Comparison of ENCODE assay signal across 27 cellular contexts in the genomic region with DNA sequence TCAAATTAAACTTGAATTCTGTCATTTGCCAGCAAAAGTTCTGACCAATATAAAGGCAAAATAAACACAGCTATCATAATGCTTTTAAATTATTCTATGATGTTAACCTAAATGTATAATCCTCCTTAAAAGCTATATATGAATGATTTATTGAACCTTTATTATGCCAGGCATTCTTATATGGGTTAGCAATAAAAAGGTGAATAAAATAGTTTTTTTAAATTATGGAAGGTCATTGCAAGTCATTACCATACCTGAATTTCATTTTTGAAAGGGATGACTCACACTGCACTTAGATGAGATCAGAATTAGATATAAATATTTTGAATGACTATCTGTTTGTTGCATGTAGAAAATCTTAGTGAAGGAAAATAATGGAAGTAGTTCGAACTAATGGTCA.
A peak's percentile ranks its signal among the peaks of the same experiment; 100 is the strongest.
DNase-seq lines count a peak whose midpoint lies in the region; ATAC-seq, FAIRE-seq and TF ChIP-seq lines count a peak whose summit lies in the region.
"Had no signal": no experiment of that assay in that cellular context is flagged by ENCODE, and none has a peak within 500 bp of the region (broad histone marks: within the 10 kb centered on the region; RNA-seq: fewer than 3 reads in every experiment).

No MANE protein-coding gene starts in this region.

- H3K4me3 ChIP-seq in SK-N-SH (ENCODE audit: low read depth in 2 of 2, low read length in 1 of 2) = no peak overlapping the region
- H3K4me3 ChIP-seq in bronchial epithelial cell (ENCODE audit: low read depth, low read length) = no peak overlapping the region
- H3K4me3 ChIP-seq: A549, BLaER1 had no signal

- ATAC-seq in SK-N-SH treated with all-trans-retinoic acid at 6 μM for 48 hours (no peak), foreskin keratinocyte (peak; percentile 59), HG03460 (IDR thresholded peaks at IDR 0.05; ENCODE audit: unreplicated experiment) (no peak), HG03025 (IDR thresholded peaks at IDR 0.05; ENCODE audit: low FRiP score, unreplicated experiment) (no peak)
- ATAC-seq: A549 had no signal

- no peaks in the 10 kb centered on the region for H3F3A ChIP-seq in SK-N-SH (replicated peaks; ENCODE audit: insufficient read depth)

- H3K4me1 ChIP-seq in SK-N-SH (ENCODE audit: control insufficient read depth in 1 of 2, insufficient read depth in 2 of 2, low read depth in 1 of 2, low read length in 1 of 2) = no peaks in the 10 kb centered on the region; a peak in 1 of 4 replicates
- H3K4me1 ChIP-seq in foreskin keratinocyte = peaks cover 8% of the 10 kb centered on the region
- H3K4me1 ChIP-seq: A549, BE2C, BLaER1 had no signal

- no peaks in the 10 kb centered on the region for H3K79me2 ChIP-seq in SK-N-SH (ENCODE audit: insufficient read depth)

- H3K27me3 ChIP-seq in SK-N-SH (ENCODE audit: insufficient read depth) (no peaks in the 10 kb centered on the region), bronchial epithelial cell (ENCODE audit: control insufficient read depth, insufficient read depth, low read length) (no peaks in the 10 kb centered on the region), foreskin keratinocyte (no peaks in the 10 kb centered on the region)
- H3K27me3 ChIP-seq: BE2C, BLaER1 had no signal

- no peak for TF ChIP-seq EP300 in SK-N-SH (IDR thresholded peaks at IDR 0.05; ENCODE audit: borderline replicate concordance in 1 of 2, low read depth in 1 of 2, low read length in 1 of 2)

- H2AFZ ChIP-seq in SK-N-SH (ENCODE audit: low read depth) = no peak overlapping the region

- H3K4me2 ChIP-seq in SK-N-SH = no peak overlapping the region
- H3K4me2 ChIP-seq: A549, BLaER1 had no signal

- H3K36me3 ChIP-seq in SK-N-SH (replicated peaks in 1 of 2; ENCODE audit: control insufficient read depth in 1 of 2, insufficient read depth in 2 of 2, low read length in 1 of 2) (no peaks in the 10 kb centered on the region), bronchial epithelial cell (ENCODE audit: control insufficient read depth, insufficient read depth, low read length) (no peaks in the 10 kb centered on the region)
- H3K36me3 ChIP-seq: BE2C, BLaER1 had no signal

- no peak for TF ChIP-seq CTCF in SK-N-SH (IDR thresholded peaks at IDR 0.05)
- TF ChIP-seq CTCF in RWPE1 (conservative IDR thresholded peaks at IDR 0.05; ENCODE audit: low read depth) = no peak
- TF ChIP-seq CTCF in bronchial epithelial cell (IDR thresholded peaks at IDR 0.05; ENCODE audit: insufficient read depth, low read length, severe bottlenecking) = no peak
- TF ChIP-seq CTCF in foreskin keratinocyte (conservative IDR thresholded peaks at IDR 0.05) = no peak

- no peak for FAIRE-seq in bronchial epithelial cell (lab: Jason Lieb, UNC)
- FAIRE-seq: A549, G401.6, GM12891, GM19239 had no signal

- POLR2A ChIA-PET in SK-N-SH (lab: Yijun Ruan, JAX) = no interaction called here
- POLR2A ChIA-PET in RWPE1 (lab: Yijun Ruan, JAX; ENCODE audit: low non-redundant PET) = no interaction called here

- H3K9me2 ChIP-seq in SK-N-SH = no peaks in the 10 kb centered on the region

- no peaks in the 10 kb centered on the region for H4K20me1 ChIP-seq in SK-N-SH (ENCODE audit: insufficient read depth)
- H4K20me1 ChIP-seq: BLaER1 had no signal

- TF ChIP-seq RAD21 in SK-N-SH (IDR thresholded peaks at IDR 0.05; ENCODE audit: low read length) = no peak

- DNase-seq in SK-N-SH (no peak), RWPE1 (ENCODE audit: low spot score) (peak; percentile 2), bronchial epithelial cell (ENCODE audit: low read depth) (peak; percentile 24), foreskin keratinocyte (peak in 1 of 2 donors; percentile 47), NCI-H128 (lab: John Stamatoyannopoulos, UW; ENCODE audit: unreplicated experiment) (no peak)
- DNase-seq: BE2C; C1 segment of cervical spinal cord; CD4-positive, alpha-beta memory T cell; CD4-positive, CD25-positive, alpha-beta regulatory T cell; CD8-positive, alpha-beta memory T cell; COR-L47; DMS 273 treated with DMSO at 0.1 percent for 48 hours; DMS153; DMS53; DMS79; DND-41; EL; GF-D8 had no signal

- H3K27ac ChIP-seq in SK-N-SH (ENCODE audit: low read depth in 2 of 2, low read length in 1 of 2) = no peak overlapping the region
- H3K27ac ChIP-seq in RWPE1 = no peak overlapping the region
- H3K27ac ChIP-seq in foreskin keratinocyte = no peak overlapping the region
- H3K27ac ChIP-seq: 22Rv1, A549, BLaER1 had no signal

- WGBS in SK-N-SH (ENCODE audit: low lambda C conversion rate) = 56% methylated on average over 1 of the region's 1 CpG

- CTCF ChIA-PET in SK-N-SH (lab: Yijun Ruan, JAX) = no interaction called here
- CTCF ChIA-PET in RWPE1 (lab: Yijun Ruan, JAX) = interaction anchor here (0.6 kb wide), 1 partner anchor 217 kb away, joined by 3 read pairs; no protein-coding TSS in a partner anchor

- no peaks in the 10 kb centered on the region for H3K9me3 ChIP-seq in SK-N-SH
- H3K9me3 ChIP-seq: A549, BE2C, BLaER1 had no signal

- no peak overlapping the region for H3K9ac ChIP-seq in SK-N-SH
- H3K9ac ChIP-seq: BLaER1 had no signal

TF ChIP-seq in SK-N-SH treated with all-trans-retinoic acid at 6 μM for 48 hours, 23 proteins besides CTCF, POLR2A, EP300 and RAD21:
- TF ChIP-seq ISL1 (CRISPR knock-in tag; IDR thresholded peaks at IDR 0.05) (peak; percentile 95), ZFP3 (CRISPR knock-in tag; IDR thresholded peaks at IDR 0.05) (no peak)
- TF ChIP-seq, protein P1, sequence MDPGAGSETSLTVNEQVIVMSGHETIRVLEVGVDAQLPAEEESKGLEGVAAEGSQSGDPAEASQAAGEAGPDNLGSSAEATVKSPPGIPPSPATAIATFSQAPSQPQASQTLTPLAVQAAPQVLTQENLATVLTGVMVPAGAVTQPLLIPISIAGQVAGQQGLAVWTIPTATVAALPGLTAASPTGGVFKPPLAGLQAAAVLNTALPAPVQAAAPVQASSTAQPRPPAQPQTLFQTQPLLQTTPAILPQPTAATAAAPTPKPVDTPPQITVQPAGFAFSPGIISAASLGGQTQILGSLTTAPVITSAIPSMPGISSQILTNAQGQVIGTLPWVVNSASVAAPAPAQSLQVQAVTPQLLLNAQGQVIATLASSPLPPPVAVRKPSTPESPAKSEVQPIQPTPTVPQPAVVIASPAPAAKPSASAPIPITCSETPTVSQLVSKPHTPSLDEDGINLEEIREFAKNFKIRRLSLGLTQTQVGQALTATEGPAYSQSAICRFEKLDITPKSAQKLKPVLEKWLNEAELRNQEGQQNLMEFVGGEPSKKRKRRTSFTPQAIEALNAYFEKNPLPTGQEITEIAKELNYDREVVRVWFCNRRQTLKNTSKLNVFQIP (CRISPR knock-in tag; IDR thresholded peaks at IDR 0.05; ENCODE audit: borderline replicate concordance, low read depth) = no peak
- TF ChIP-seq, protein P2, sequence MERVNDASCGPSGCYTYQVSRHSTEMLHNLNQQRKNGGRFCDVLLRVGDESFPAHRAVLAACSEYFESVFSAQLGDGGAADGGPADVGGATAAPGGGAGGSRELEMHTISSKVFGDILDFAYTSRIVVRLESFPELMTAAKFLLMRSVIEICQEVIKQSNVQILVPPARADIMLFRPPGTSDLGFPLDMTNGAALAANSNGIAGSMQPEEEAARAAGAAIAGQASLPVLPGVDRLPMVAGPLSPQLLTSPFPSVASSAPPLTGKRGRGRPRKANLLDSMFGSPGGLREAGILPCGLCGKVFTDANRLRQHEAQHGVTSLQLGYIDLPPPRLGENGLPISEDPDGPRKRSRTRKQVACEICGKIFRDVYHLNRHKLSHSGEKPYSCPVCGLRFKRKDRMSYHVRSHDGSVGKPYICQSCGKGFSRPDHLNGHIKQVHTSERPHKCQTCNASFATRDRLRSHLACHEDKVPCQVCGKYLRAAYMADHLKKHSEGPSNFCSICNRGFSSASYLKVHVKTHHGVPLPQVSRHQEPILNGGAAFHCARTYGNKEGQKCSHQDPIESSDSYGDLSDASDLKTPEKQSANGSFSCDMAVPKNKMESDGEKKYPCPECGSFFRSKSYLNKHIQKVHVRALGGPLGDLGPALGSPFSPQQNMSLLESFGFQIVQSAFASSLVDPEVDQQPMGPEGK (CRISPR knock-in tag; IDR thresholded peaks at IDR 0.05; ENCODE audit: borderline replicate concordance) = 0 out of 2 replicates have a peak, but pooled peaks have one; percentile 22

TF ChIP-seq in SK-N-SH, 30 proteins besides CTCF, POLR2A, EP300 and RAD21:
- TF ChIP-seq TCF12 (IDR thresholded peaks at IDR 0.05) (no peak), TEAD4 (IDR thresholded peaks at IDR 0.05; ENCODE audit: borderline replicate concordance, insufficient read depth) (no peak), JUND (IDR thresholded peaks at IDR 0.05) (no peak), PBX3 (IDR thresholded peaks at IDR 0.05) (no peak), ZBTB33 (IDR thresholded peaks at IDR 0.05; ENCODE audit: borderline replicate concordance, low read depth) (no peak)

Comparison
In these comparisons a context has a peak if more than half of its experiments do, and no peak if none do; other contexts are left out.
1. DNase-seq: peak in RWPE1 (single experiment) and bronchial epithelial cell (single experiment); none in SK-N-SH (single experiment) and NCI-H128 (single experiment).